In the genomic region with DNA sequence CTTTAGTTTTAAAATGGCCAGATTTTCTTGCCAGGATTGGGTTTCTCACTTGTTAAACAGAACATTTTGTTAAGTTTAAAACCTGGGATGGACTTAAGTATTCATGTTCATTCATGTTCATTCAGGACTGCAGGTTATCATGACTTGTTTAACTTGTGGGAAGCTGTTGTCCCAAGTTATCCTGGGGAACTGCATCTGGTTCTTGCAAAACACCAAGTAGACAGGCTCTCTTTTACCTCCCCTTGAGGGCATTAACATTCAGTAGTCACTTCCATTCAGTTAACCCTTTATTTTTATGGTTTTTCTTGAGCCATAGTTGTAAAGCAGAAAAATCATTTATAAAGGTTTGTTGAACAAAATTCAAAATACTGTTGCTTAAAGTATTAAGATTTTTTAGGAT, we compare ENCODE assay signal across 1 cellular context.
A peak's percentile ranks its signal among the peaks of the same experiment; 100 is the strongest.
TF ChIP-seq lines count a peak whose summit lies in the region.

No MANE protein-coding gene starts in this region.

TF ChIP-seq in HEK293, 187 proteins besides CTCF, POLR2A, EP300 and RAD21:
- TF ChIP-seq, protein P1, sequence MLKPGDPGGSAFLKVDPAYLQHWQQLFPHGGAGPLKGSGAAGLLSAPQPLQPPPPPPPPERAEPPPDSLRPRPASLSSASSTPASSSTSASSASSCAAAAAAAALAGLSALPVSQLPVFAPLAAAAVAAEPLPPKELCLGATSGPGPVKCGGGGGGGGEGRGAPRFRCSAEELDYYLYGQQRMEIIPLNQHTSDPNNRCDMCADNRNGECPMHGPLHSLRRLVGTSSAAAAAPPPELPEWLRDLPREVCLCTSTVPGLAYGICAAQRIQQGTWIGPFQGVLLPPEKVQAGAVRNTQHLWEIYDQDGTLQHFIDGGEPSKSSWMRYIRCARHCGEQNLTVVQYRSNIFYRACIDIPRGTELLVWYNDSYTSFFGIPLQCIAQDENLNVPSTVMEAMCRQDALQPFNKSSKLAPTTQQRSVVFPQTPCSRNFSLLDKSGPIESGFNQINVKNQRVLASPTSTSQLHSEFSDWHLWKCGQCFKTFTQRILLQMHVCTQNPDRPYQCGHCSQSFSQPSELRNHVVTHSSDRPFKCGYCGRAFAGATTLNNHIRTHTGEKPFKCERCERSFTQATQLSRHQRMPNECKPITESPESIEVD (tag by site-specific recombination; IDR thresholded peaks at IDR 0.05) = peak; percentile 66
- TF ChIP-seq GLI2 (tag by site-specific recombination; IDR thresholded peaks at IDR 0.05; ENCODE audit: borderline replicate concordance, low read depth) (0 out of 2 replicates have a peak, but pooled peaks have one; percentile 1), OSR2 (tag by site-specific recombination; IDR thresholded peaks at IDR 0.05) (peak; percentile 52; the same call in 1 of the 2 replicates)
- TF ChIP-seq, protein P2, sequence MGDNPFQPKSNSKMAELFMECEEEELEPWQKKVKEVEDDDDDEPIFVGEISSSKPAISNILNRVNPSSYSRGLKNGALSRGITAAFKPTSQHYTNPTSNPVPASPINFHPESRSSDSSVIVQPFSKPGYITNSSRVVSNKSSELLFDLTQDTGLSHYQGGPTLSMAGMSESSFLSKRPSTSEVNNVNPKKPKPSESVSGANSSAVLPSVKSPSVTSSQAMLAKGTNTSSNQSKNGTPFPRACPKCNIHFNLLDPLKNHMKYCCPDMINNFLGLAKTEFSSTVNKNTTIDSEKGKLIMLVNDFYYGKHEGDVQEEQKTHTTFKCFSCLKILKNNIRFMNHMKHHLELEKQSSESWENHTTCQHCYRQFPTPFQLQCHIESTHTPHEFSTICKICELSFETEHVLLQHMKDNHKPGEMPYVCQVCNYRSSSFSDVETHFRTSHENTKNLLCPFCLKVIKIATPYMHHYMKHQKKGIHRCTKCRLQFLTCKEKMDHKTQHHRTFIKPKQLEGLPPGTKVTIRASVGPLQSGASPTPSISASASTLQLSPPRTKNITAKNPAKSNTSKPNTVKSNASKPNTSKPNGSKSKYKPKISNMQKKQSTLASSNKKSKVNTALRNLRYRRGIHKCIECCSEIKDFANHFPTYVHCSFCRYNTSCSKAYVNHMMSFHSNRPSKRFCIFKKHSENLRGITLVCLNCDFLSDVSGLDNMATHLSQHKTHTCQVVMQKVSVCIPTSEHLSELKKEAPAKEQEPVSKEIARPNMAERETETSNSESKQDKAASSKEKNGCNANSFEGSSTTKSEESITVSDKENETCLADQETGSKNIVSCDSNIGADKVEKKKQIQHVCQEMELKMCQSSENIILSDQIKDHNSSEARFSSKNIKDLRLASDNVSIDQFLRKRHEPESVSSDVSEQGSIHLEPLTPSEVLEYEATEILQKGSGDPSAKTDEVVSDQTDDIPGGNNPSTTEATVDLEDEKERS (tag by site-specific recombination; IDR thresholded peaks at IDR 0.05) = no peak
